ENCODE assay signal across 21 cellular contexts in the genomic region with DNA sequence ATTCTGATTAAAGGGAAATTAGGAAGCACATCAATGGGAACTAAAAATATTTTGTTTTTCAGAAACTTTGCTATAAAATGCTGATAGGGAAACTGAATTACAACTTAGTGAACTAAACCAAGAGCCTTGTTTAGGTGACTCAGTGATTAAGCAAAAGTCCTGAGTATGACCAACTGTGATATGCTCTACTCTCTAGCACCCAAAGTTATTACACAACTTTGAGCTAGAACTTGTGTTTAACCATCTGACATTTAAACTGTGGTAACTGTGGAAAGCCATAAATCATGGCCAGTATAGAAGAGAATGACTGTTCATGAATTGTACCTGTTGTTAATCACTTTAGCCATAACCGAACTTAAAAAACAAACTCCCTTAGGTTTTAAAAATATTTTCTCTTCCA.
DNase-seq lines count a peak whose midpoint lies in the region; ATAC-seq and TF ChIP-seq lines count a peak whose summit lies in the region.
"Had no signal": no experiment of that assay in that cellular context is flagged by ENCODE, and none has a peak within 500 bp of the region (broad histone marks: within the 10 kb centered on the region; RNA-seq: fewer than 3 reads in every experiment).

No MANE protein-coding gene starts in this region.

- no peaks in the 10 kb centered on the region for H3K27me3 ChIP-seq in Caco-2 (replicated peaks; ENCODE audit: control insufficient read depth, insufficient read depth, low read length)
- H3K27me3 ChIP-seq: BLaER1 had no signal

- H3K4me1 ChIP-seq in Caco-2 = peaks cover 4% of the 10 kb centered on the region; the same call in 1 of the 2 replicates
- H3K4me1 ChIP-seq: prostate gland had no signal

- POLR2A ChIA-PET in Caco-2 (lab: Charles Lee) = no interaction called here

- CTCF ChIA-PET in Caco-2 (lab: Charles Lee) = no interaction called here

- no peak overlapping the region for H3K4me3 Mint-ChIP-seq in osteocyte (ENCODE audit: unreplicated experiment)
- no peak overlapping the region for H3K4me3 Mint-ChIP-seq in Caco-2 (ENCODE audit: unreplicated experiment)
- H3K4me3 Mint-ChIP-seq: endodermal cell, nephron, T-helper 17 cell, type B pancreatic cell, WTC11 had no signal

- H3K9me3 Mint-ChIP-seq in osteocyte (ENCODE audit: unreplicated experiment) = no peaks in the 10 kb centered on the region
- H3K9me3 Mint-ChIP-seq in Caco-2 (ENCODE audit: unreplicated experiment) = no peaks in the 10 kb centered on the region
- H3K9me3 Mint-ChIP-seq: endodermal cell, type B pancreatic cell had no signal

- H3K4me3 ChIP-seq in epithelial cell of esophagus (ENCODE audit: low read length) (no peak overlapping the region), Caco-2 (ENCODE audit: low read depth, low read length) (no peak overlapping the region)
- H3K4me3 ChIP-seq: BLaER1, lung, prostate gland, smooth muscle cell had no signal

- H3K36me3 Mint-ChIP-seq in osteocyte (ENCODE audit: unreplicated experiment) = no peaks in the 10 kb centered on the region
- no peaks in the 10 kb centered on the region for H3K36me3 Mint-ChIP-seq in Caco-2 (ENCODE audit: insufficient read depth, unreplicated experiment)
- H3K36me3 Mint-ChIP-seq: type B pancreatic cell, WTC11 had no signal

- BruUV-seq in Caco-2 (replicated peaks; lab: Mats Ljungman, UMichigan) = no TSS peak

- H3K9me3 ChIP-seq in Caco-2 = no peaks in the 10 kb centered on the region
- H3K9me3 ChIP-seq: BLaER1, prostate gland had no signal

- H3K36me3 ChIP-seq in Caco-2 (ENCODE audit: control insufficient read depth, insufficient read depth, low read length) = no peaks in the 10 kb centered on the region
- H3K36me3 ChIP-seq: BLaER1, prostate gland had no signal

- H3K27ac Mint-ChIP-seq in osteocyte (ENCODE audit: unreplicated experiment) = no peak overlapping the region
- no peak overlapping the region for H3K27ac Mint-ChIP-seq in Caco-2 (ENCODE audit: unreplicated experiment)
- H3K27ac Mint-ChIP-seq: endodermal cell, nephron, T-helper 17 cell, type B pancreatic cell, WTC11 had no signal

- TF ChIP-seq CTCF in epithelial cell of esophagus (IDR thresholded peaks at IDR 0.05; ENCODE audit: insufficient read depth, low read depth, low read length, missing control alignments) (no peak), osteocyte (IDR thresholded peaks at IDR 0.05) (no peak), Caco-2 (IDR thresholded peaks at IDR 0.05; ENCODE audit: insufficient read depth in 1 of 2, low read depth in 1 of 2, low read length in 1 of 2, severe bottlenecking in 1 of 2, unreplicated experiment in 1 of 2) (no peak)

- DNase-seq in H4 (ENCODE audit: low spot score) (peak; percentile 16), NOMO-1 (lab: John Stamatoyannopoulos, UW; ENCODE audit: unreplicated experiment in 2 of 2) (peak; percentile 79 to 95), epithelial cell of esophagus (ENCODE audit: low read depth) (peak; percentile 72), renal cortical epithelial cell (ENCODE audit: low read depth) (peak; percentile 88), osteocyte (ENCODE audit: extremely low spot score, unreplicated experiment) (no peak), Caco-2 (no peak)
- DNase-seq in central memory CD4-positive, alpha-beta T cell = no peak
- DNase-seq: DMS153, endodermal cell, NCI-H1092 treated with DMSO at 0.1 percent for 48 hours, NCI-H774, Right ventricle myocardium superior, T-helper 17 cell had no signal

- H3K27me3 Mint-ChIP-seq in osteocyte (ENCODE audit: unreplicated experiment) = peaks cover 11% of the 10 kb centered on the region
- H3K27me3 Mint-ChIP-seq in Caco-2 (ENCODE audit: insufficient read depth, unreplicated experiment) = peaks cover 16% of the 10 kb centered on the region

- H3K4me1 Mint-ChIP-seq in osteocyte (ENCODE audit: unreplicated experiment) = no peaks in the 10 kb centered on the region
- H3K4me1 Mint-ChIP-seq in Caco-2 (ENCODE audit: low read depth, unreplicated experiment) = no peaks in the 10 kb centered on the region
- H3K4me1 Mint-ChIP-seq: nephron, T-helper 17 cell had no signal

- intact Hi-C loops in Caco-2 (cut with micrococcal nuclease; ENCODE audit: unreplicated experiment) = no loop called here

- ATAC-seq in HG03159 (IDR thresholded peaks at IDR 0.05; ENCODE audit: unreplicated experiment) = no peak
- ATAC-seq: T-helper 17 cell, WTC11 had no signal

Comparison
In these comparisons a context has a peak if more than half of its experiments do, and no peak if none do; other contexts are left out.
1. DNase-seq: peak in H4 (single experiment), NOMO-1 (2 of 2), epithelial cell of esophagus (single experiment) and renal cortical epithelial cell (single experiment); none in osteocyte (single experiment), Caco-2 (0 of 2) and central memory CD4-positive, alpha-beta T cell (single experiment).